In the genomic region with DNA sequence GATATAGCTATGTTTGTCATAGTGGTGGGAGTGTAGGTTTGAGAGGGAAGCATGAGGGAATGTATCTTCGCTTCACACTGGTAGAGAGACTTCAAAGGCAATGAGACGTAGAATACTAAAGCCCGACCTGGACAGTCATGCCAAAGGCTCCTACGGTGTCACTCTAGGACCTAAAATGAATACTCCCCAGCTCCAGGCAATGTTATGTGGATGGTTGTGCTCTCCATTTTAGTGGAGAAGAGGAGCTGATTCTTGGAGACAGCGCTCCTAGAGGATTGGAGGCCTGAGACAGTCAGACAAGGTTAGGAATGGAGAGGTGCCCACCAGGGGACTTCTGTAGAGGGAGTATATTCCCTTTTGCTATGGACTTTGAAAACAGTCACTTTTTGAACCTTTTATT, we compare ENCODE assay signal across 25 cellular contexts.
"Had no signal": no experiment of that assay in that cellular context is flagged by ENCODE, and none has a peak within 500 bp of the region (broad histone marks: within the 10 kb centered on the region; RNA-seq: fewer than 3 reads in every experiment).

No MANE protein-coding gene starts in this region.

- H3K79me2 ChIP-seq: parathyroid adenoma had no signal

- H3K4me1 ChIP-seq: colonic mucosa, parathyroid adenoma, psoas muscle, spleen, testis, tibial nerve had no signal

- H2AFZ ChIP-seq: parathyroid adenoma had no signal

- DNase-seq: colonic mucosa; dermis blood vessel endothelial cell; effector CD4-positive, alpha-beta T cell; foreskin fibroblast; glutamatergic neuron; left colon; left ventricle myocardium superior; mesenchymal stem cell; midbrain; occipital lobe; psoas muscle; retina; spleen; stimulated activated CD4-positive, alpha-beta T cell treated with anti-CD3 and anti-CD28 coated beads, Interleukin-15, amount 100 ng/mL, for 24 hours; stimulated activated CD4-positive, alpha-beta T cell treated with anti-CD3 and anti-CD28 coated beads, Interleukin-1b, Interleukin-23, amount 100 ng/mL, for 48 hours; stimulated activated CD4-positive, alpha-beta T cell treated with anti-CD3 and anti-CD28 coated beads, Interleukin-4, amount 100 ng/mL, for 24 hours; testis had no signal

- FAIRE-seq: endometrium had no signal

- H3K9ac ChIP-seq: parathyroid adenoma had no signal

- H3K36me3 ChIP-seq: colonic mucosa, gastroesophageal sphincter, spleen, tibial nerve had no signal

- ATAC-seq: esophagus mucosa; gastroesophageal sphincter; left colon; left ventricle myocardium superior; psoas muscle; sciatic nerve; stimulated activated memory B cell treated with anti-CD40 and anti-IgM and Interleukin-4, amounts not matched to agents 10 μg/mL and 1 μg/mL and 100 μg/mL, for 72 hours had no signal

- H3K4me3 ChIP-seq: colonic mucosa, gastroesophageal sphincter, lung, psoas muscle, spleen, testis, tibial nerve had no signal

- H3K27me3 ChIP-seq: colonic mucosa, testis had no signal

- H3K9me3 ChIP-seq: colonic mucosa, gastroesophageal sphincter, psoas muscle, spleen, testis, tibial nerve had no signal

- H3K27ac ChIP-seq: colonic mucosa, gastroesophageal sphincter, parathyroid adenoma, psoas muscle, spleen, testis, tibial nerve had no signal
